8 cellular contexts compared by ENCODE assay signal in the genomic region with DNA sequence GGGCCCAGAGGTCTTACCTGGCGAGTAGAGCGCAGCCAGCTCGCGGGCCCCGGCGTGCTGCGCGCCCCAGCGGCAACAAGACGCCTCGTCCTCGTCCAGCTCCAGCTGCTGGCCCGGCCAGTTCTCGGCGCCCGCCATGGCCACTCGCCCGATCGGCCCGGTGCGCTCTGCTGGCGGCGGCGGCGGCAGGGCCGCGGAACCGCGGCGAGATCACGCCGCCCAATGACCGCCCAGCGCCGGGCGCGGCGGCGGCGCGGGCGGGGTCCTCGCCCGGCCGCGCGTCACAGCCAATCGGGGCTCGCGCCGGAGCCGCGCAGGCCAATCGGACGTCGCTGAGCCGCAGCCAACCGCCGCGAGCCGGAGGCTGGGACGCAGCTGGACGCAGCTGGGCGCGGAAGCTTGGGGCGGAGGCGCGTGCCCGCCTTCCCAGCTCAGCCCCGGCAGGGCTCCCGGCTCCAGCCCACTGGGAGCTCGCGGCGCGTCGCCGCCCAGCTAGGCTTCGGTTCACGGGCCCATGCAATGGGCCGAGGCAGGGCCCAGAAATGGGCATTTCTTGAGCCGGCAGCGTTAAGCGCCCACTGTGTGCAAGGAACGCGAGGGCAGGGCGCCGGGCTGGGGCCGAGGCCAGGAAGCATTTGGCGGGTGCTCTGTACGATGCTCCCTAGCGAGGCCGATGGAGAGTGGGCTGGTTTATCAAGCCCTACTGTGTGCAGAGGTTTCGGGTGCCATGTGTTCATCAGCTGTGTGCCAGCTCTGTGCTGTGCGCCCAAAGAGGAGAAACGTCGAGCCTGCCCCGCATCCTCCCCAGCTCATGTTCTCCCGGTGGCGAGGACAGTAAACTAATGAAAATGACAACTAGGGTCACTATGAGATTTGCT. TPM values are rescaled to one million over a fixed set of nuclear protein-coding genes. Genes with fewer than 3 reads are reported as not detected.
DNase-seq lines count a peak whose midpoint lies in the region; ATAC-seq and TF ChIP-seq lines count a peak whose summit lies in the region.

Gene PEDS1, minus strand, starts transcription at position 224 of the 878 bp plus-strand sequence. Its CDS starts 86 bp downstream, at position 138.

- peak within 1 kb of the TSS; percentile 75 for H3K4me3 Mint-ChIP-seq in activated CD4-positive, alpha-beta T cell treated with anti-CD3 and anti-CD28 coated beads for 36 hours

- DNase-seq in AG09309 (ENCODE audit: low read depth) (peak; percentile 51), NCI-H510A (lab: John Stamatoyannopoulos, UW) (peak; percentile 87), choroid plexus epithelial cell (ENCODE audit: low read depth) (peak; percentile 93)
- peak; percentile 91 for DNase-seq in activated CD4-positive, alpha-beta T cell treated with anti-CD3 and anti-CD28 coated beads for 36 hours
- peak; percentile 60 to 75 for DNase-seq in stimulated activated CD4-positive, alpha-beta T cell treated with anti-CD3 and anti-CD28 coated beads, Interleukin-1b, Interleukin-23, amount 100 ng/mL, for 4 hours (ENCODE audit: low read depth in 2 of 2)

- peak within 1 kb of the TSS; percentile 90 for H3K27ac ChIP-seq in layer of hippocampus (ENCODE audit: low read depth, low read length)

- ATAC-seq in GM19023 (IDR thresholded peaks at IDR 0.05; ENCODE audit: unreplicated experiment) = peak; percentile 95
- ATAC-seq in HG03280 (IDR thresholded peaks at IDR 0.05; ENCODE audit: unreplicated experiment) = peak; percentile 97
- ATAC-seq in activated CD4-positive, alpha-beta T cell treated with anti-CD3 and anti-CD28 coated beads for 36 hours = peak; percentile 98

- peak within 1 kb of the TSS; percentile 88 for H3K27ac Mint-ChIP-seq in activated CD4-positive, alpha-beta T cell treated with anti-CD3 and anti-CD28 coated beads for 36 hours

- no peak for TF ChIP-seq CTCF in AG09309 (IDR thresholded peaks at IDR 0.05; ENCODE audit: control insufficient read depth, insufficient read depth, low read depth, low read length, missing control alignments)
- TF ChIP-seq CTCF in choroid plexus epithelial cell (conservative IDR thresholded peaks at IDR 0.05; ENCODE audit: low read depth, low read length) = no peak

- intact Hi-C loops in activated CD4-positive, alpha-beta T cell treated with anti-CD3 and anti-CD28 coated beads for 36 hours (cut with DNase I, micrococcal nuclease) = loop anchor here (1.0 to 2.0 kb wide), 8 partner anchors 13 to 578 kb away; partner anchors contain the start of genes CEBPB (in 1 of the 2), PARD6B (in 1 of the 2), RNF114 (in 1 of the 2) and SNAI1 (in 1 of the 2)

- peaks cover 36% of the 10 kb centered on the region for H3K4me1 Mint-ChIP-seq in activated CD4-positive, alpha-beta T cell treated with anti-CD3 and anti-CD28 coated beads for 36 hours

- no peaks in the 10 kb centered on the region for H3K27me3 ChIP-seq in layer of hippocampus (ENCODE audit: control insufficient read depth, insufficient read depth, low read length)

- CTCF ChIA-PET in activated CD4-positive, alpha-beta T cell treated with anti-CD3 and anti-CD28 coated beads for 36 hours (lab: Charles Lee) = interaction anchor here (0.7 to 3.9 kb wide), 18 partner anchors 10 to 267 kb away, joined by 3 to 33 read pairs (median 6); no protein-coding TSS in a partner anchor

- H3K4me3 ChIP-seq in AG09309 (ENCODE audit: control insufficient read depth, low read depth, low read length) = peak within 1 kb of the TSS; percentile 97
- peak within 1 kb of the TSS; percentile 90 for H3K4me3 ChIP-seq in choroid plexus epithelial cell (ENCODE audit: low read depth, low read length)

- POLR2A ChIA-PET in activated CD4-positive, alpha-beta T cell treated with anti-CD3 and anti-CD28 coated beads for 36 hours (lab: Charles Lee) = interaction anchor here (0.5 to 2.1 kb wide), 6 partner anchors 9 to 38 kb away, joined by 3 to 7 read pairs (median 5); no protein-coding TSS in a partner anchor

- no peaks in the 10 kb centered on the region for H3K27me3 Mint-ChIP-seq in activated CD4-positive, alpha-beta T cell treated with anti-CD3 and anti-CD28 coated beads for 36 hours

- peaks cover 11% of the 10 kb centered on the region for H3K36me3 Mint-ChIP-seq in activated CD4-positive, alpha-beta T cell treated with anti-CD3 and anti-CD28 coated beads for 36 hours (ENCODE audit: low read depth)

- no peaks in the 10 kb centered on the region for H3K9me3 Mint-ChIP-seq in activated CD4-positive, alpha-beta T cell treated with anti-CD3 and anti-CD28 coated beads for 36 hours (ENCODE audit: low read depth)

RNA-seq across cellular contexts. Expression of gene PEDS1, which starts in this region (rescaled TPM):
- total RNA-seq in activated CD4-positive, alpha-beta T cell treated with anti-CD3 and anti-CD28 coated beads for 36 hours = 10 to 100 TPM; 13.2 to 16.8 TPM

Comparison
In these comparisons a context has a peak if more than half of its experiments do, and no peak if none do; other contexts are left out.
1. Peak in every context shown above with its lines: DNase-seq, ATAC-seq, H3K4me3 ChIP-seq and H3K27ac ChIP-seq.